Comparison of ENCODE assay signal across 8 cellular contexts in genomic region chr10:119103687-119104652, GRCh38. TPM values are rescaled to one million over a fixed set of nuclear protein-coding genes. Genes with fewer than 3 reads are reported as not detected.
DNase-seq lines count a peak whose midpoint lies in the region; ATAC-seq lines count a peak whose summit lies in the region.

DENND10 (plus strand) TSS chr10:119104113; CDS start chr10:119104143, 30 bp downstream.

- POLR2A ChIA-PET in CD4-positive, alpha-beta memory T cell (lab: Charles Lee; ENCODE audit: partially characterized antibody) = interaction anchor here (0.6 to 9.3 kb wide), 18 partner anchors 9 to 198 kb away, joined by 3 to 179 read pairs (median 8); partner anchors contain the start of genes EIF3A, GRK5, NANOS1 and PRDX3

- peaks cover 4% of the 10 kb centered on the region for H3K36me3 ChIP-seq in CD4-positive, alpha-beta memory T cell (ENCODE audit: insufficient read depth, low read length)
- H3K36me3 ChIP-seq in neuron (ENCODE audit: insufficient read depth, low read length) = peaks cover 14% of the 10 kb centered on the region
- H3K36me3 ChIP-seq in stomach smooth muscle (ENCODE audit: control insufficient read depth in 2 of 2, insufficient read depth in 2 of 2, low read length in 2 of 2) = peaks cover 0 to 2% of the 10 kb centered on the region in 2 donors

- peak within 1 kb of the TSS; percentile 38 for H2AFZ ChIP-seq in neuron (ENCODE audit: low read depth, low read length)

- H3K9me3 ChIP-seq in CD4-positive, alpha-beta memory T cell (ENCODE audit: control insufficient read depth in 1 of 2, low read length in 2 of 2) = no peaks in the 10 kb centered on the region
- H3K9me3 ChIP-seq in neuron (ENCODE audit: low read length) (no peaks in the 10 kb centered on the region), stomach smooth muscle (ENCODE audit: control insufficient read depth in 2 of 2, low read length in 2 of 2) (no peaks in the 10 kb centered on the region)

- intact Hi-C loops in CD4-positive, alpha-beta memory T cell (cut with micrococcal nuclease) = loop anchor here (1.0 to 5.0 kb wide), 5 partner anchors 13 to 623 kb away; partner anchors contain the start of genes EIF3A, INPP5F and SFXN4

- CTCF ChIA-PET in CD4-positive, alpha-beta memory T cell (lab: Charles Lee; ENCODE audit: partially characterized antibody) = interaction anchor here (1.0 to 2.9 kb wide), 10 partner anchors 9 to 61 kb away, joined by 3 to 11 read pairs (median 4); partner anchors contain the start of gene EIF3A

- H3K9ac ChIP-seq in stomach smooth muscle (ENCODE audit: low read length in 2 of 2) = peak within 1 kb of the TSS; percentile 60 to 69

- H3K4me1 Mint-ChIP-seq in CD4-positive, alpha-beta memory T cell = peaks cover 14 to 46% (median 34%) of the 10 kb centered on the region in 4 donors

- H3K27me3 Mint-ChIP-seq in CD4-positive, alpha-beta memory T cell = no peaks in the 10 kb centered on the region

- H3K27ac Mint-ChIP-seq in CD4-positive, alpha-beta memory T cell = peak within 1 kb of the TSS; percentile 72 to 95 (median 91)

- ATAC-seq in GM19324 (IDR thresholded peaks at IDR 0.05; ENCODE audit: low FRiP score, unreplicated experiment) (peak; percentile 90), HG03457 (IDR thresholded peaks at IDR 0.05; ENCODE audit: unreplicated experiment) (peak; percentile 77)

- H3K27me3 ChIP-seq in CD4-positive, alpha-beta memory T cell (ENCODE audit: insufficient read depth, low read length) = no peaks in the 10 kb centered on the region
- H3K27me3 ChIP-seq in neuron (ENCODE audit: insufficient read depth, low read length) (no peaks in the 10 kb centered on the region), stomach smooth muscle (ENCODE audit: control insufficient read depth in 1 of 2, insufficient read depth in 2 of 2, low read length in 2 of 2) (no peaks in the 10 kb centered on the region)

- H3K4me3 ChIP-seq in CD4-positive, alpha-beta memory T cell (ENCODE audit: low read length in 2 of 2) = peak within 1 kb of the TSS; percentile 52 to 59
- H3K4me3 ChIP-seq in neuron (ENCODE audit: low read length) = peak within 1 kb of the TSS; percentile 98
- H3K4me3 ChIP-seq in stomach smooth muscle (ENCODE audit: low read length in 2 of 2) = peak within 1 kb of the TSS; percentile 82 to 91

- peak within 1 kb of the TSS; percentile 54 for H3K27ac ChIP-seq in CD4-positive, alpha-beta memory T cell (ENCODE audit: low read depth, low read length)
- H3K27ac ChIP-seq in stomach smooth muscle (ENCODE audit: low read length) = no peak within 1 kb of the TSS

- peaks cover 5 to 11% of the 10 kb centered on the region in 2 donors for H3K36me3 Mint-ChIP-seq in CD4-positive, alpha-beta memory T cell

- peak within 1 kb of the TSS; percentile 79 to 88 (median 86) for H3K4me3 Mint-ChIP-seq in CD4-positive, alpha-beta memory T cell

- peaks cover 34% of the 10 kb centered on the region for H3K4me1 ChIP-seq in CD4-positive, alpha-beta memory T cell (ENCODE audit: insufficient read depth, low read length)
- H3K4me1 ChIP-seq in neuron (ENCODE audit: insufficient read depth, low read length) (peaks cover 8% of the 10 kb centered on the region), stomach smooth muscle (ENCODE audit: control insufficient read depth, insufficient read depth, low read length) (peaks cover 8% of the 10 kb centered on the region)

- no peaks in the 10 kb centered on the region for H3K9me3 Mint-ChIP-seq in CD4-positive, alpha-beta memory T cell

- peak; percentile 56 to 71 (median 60) for DNase-seq in CD4-positive, alpha-beta memory T cell
- DNase-seq in RPMI8226 = peak; percentile 70
- DNase-seq in activated naive CD4-positive, alpha-beta T cell (lab: John Stamatoyannopoulos, UW) = peak; percentile 62 to 74 (median 66)
- DNase-seq in foreskin melanocyte = peak; percentile 61

RNA-seq across cellular contexts. Expression of gene DENND10, which starts in this region (rescaled TPM):
- total RNA-seq in CD4-positive, alpha-beta memory T cell = 10 to 100 TPM; 48.0 to 53.4 TPM
- polyA plus RNA-seq in CD4-positive, alpha-beta memory T cell = 10 to 100 TPM; 54.9 to 76.7 TPM
